Comparison of ENCODE assay signal across 8 cellular contexts in the genomic region with DNA sequence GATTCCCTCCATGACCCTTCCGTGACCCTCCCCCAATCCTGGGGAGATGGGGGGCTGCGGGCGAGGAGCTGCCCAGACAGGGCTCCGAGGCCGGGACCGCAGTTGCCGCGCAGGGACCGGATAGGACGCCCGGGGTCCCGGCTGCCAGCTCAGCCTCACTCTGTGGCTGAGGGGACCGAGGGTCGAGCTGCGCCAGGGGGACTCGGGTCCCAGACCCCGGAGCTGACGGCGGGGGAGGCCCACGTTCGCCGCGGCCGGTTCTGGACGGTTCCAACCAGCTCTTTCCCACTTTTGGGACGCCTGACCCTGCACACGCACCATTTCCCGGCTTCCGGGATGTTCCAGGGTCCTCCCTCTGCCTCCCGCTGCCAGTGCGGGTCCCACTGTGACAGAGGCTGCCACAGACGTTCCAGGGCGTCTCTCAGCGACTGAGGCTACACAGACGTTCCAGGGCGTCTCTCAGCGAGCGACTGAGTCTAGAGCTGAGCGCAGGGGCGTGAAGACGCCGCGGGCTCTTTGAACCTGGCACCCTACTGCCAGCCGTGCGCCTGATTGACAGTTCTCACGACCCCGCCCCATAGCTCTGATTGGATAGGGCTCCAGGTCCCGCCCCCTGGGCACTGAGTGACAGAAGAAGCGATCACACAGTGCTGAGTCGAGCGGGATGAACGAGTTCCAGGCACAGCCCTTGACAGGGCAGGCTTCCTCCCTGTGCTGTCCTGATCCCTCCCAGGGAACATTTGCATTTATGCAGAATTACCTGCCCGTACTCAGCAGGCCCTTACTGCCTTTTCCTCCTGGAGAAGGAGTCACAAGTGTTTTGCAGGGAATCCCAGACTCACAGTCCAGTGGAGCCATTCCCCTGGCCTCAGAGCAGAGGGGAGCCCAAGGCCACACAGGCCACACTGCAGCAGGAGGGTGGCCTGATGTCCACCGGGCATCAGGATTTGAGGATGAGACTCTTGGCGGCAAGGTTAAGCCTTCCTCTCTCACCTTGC. TPM values are rescaled to one million over a fixed set of nuclear protein-coding genes. Genes with fewer than 3 reads are reported as not detected.
DNase-seq lines count a peak whose midpoint lies in the region; ATAC-seq, FAIRE-seq and TF ChIP-seq lines count a peak whose summit lies in the region.

A gene (minus strand): TSS at position 472 of the 998 bp plus-strand sequence. CDS start 151 bp downstream, at position 321.

- ATAC-seq in GM21381 (IDR thresholded peaks at IDR 0.05; ENCODE audit: unreplicated experiment), result peak; percentile 90
- peak; percentile 99 for ATAC-seq in naive thymus-derived CD4-positive, alpha-beta T cell
- ATAC-seq in stimulated activated effector memory CD8-positive, alpha-beta T cell treated with anti-CD3 and anti-CD28 coated beads, Interleukin-12 subunit alpha, Interleukin-12 subunit beta, amount 100 ng/mL, for 72 hours, result peak; percentile 97

- peaks cover 0 to 5% (median 0%) of the 10 kb centered on the region in 3 experiments for H3K36me3 ChIP-seq in naive thymus-derived CD4-positive, alpha-beta T cell (ENCODE audit: control insufficient read depth in 2 of 3, insufficient read depth in 3 of 3, low read length in 3 of 3)

- H3K27ac Mint-ChIP-seq in activated T-helper 2 cell treated with anti-CD3 and anti-CD28 coated beads, Interferon-gamma antibody, Interleukin-2, Interleukin-4, amounts not matched to agents 10 μg/mL and 5 μg/mL and 100 μg/mL, durations not matched to agents 14 hours and 24 hours and 36 hours, result peak within 1 kb of the TSS; percentile 97
- peak within 1 kb of the TSS; percentile 92 to 99 (median 97) for H3K27ac Mint-ChIP-seq in naive thymus-derived CD4-positive, alpha-beta T cell
- H3K27ac Mint-ChIP-seq in stimulated activated effector memory CD8-positive, alpha-beta T cell treated with anti-CD3 and anti-CD28 coated beads, Interleukin-12 subunit alpha, Interleukin-12 subunit beta, amount 100 ng/mL, for 72 hours, result peak within 1 kb of the TSS; percentile 95

- peaks cover 32% of the 10 kb centered on the region for H3K4me1 Mint-ChIP-seq in activated T-helper 2 cell treated with anti-CD3 and anti-CD28 coated beads, Interferon-gamma antibody, Interleukin-2, Interleukin-4, amounts not matched to agents 10 μg/mL and 5 μg/mL and 100 μg/mL, durations not matched to agents 14 hours and 24 hours and 36 hours (ENCODE audit: low read depth)
- peaks cover 23 to 49% (median 40%) of the 10 kb centered on the region in 7 donors for H3K4me1 Mint-ChIP-seq in naive thymus-derived CD4-positive, alpha-beta T cell
- peaks cover 33% of the 10 kb centered on the region for H3K4me1 Mint-ChIP-seq in stimulated activated effector memory CD8-positive, alpha-beta T cell treated with anti-CD3 and anti-CD28 coated beads, Interleukin-12 subunit alpha, Interleukin-12 subunit beta, amount 100 ng/mL, for 72 hours

- POLR2A ChIA-PET in naive thymus-derived CD4-positive, alpha-beta T cell (lab: Charles Lee), result interaction anchor here (0.5 to 4.4 kb wide), 30 partner anchors 11 to 409 kb away, joined by 3 to 164 read pairs (median 4); a partner anchor contains a TSS

- H3K36me3 Mint-ChIP-seq in activated T-helper 2 cell treated with anti-CD3 and anti-CD28 coated beads, Interferon-gamma antibody, Interleukin-2, Interleukin-4, amounts not matched to agents 10 μg/mL and 5 μg/mL and 100 μg/mL, durations not matched to agents 14 hours and 24 hours and 36 hours (ENCODE audit: low read depth), result peaks cover 6% of the 10 kb centered on the region
- peaks cover 0 to 15% (median 3%) of the 10 kb centered on the region in 5 donors for H3K36me3 Mint-ChIP-seq in naive thymus-derived CD4-positive, alpha-beta T cell
- H3K36me3 Mint-ChIP-seq in stimulated activated effector memory CD8-positive, alpha-beta T cell treated with anti-CD3 and anti-CD28 coated beads, Interleukin-12 subunit alpha, Interleukin-12 subunit beta, amount 100 ng/mL, for 72 hours, result peaks cover 16% of the 10 kb centered on the region

- peaks cover 6% of the 10 kb centered on the region for H3K9me3 Mint-ChIP-seq in activated T-helper 2 cell treated with anti-CD3 and anti-CD28 coated beads, Interferon-gamma antibody, Interleukin-2, Interleukin-4, amounts not matched to agents 10 μg/mL and 5 μg/mL and 100 μg/mL, durations not matched to agents 14 hours and 24 hours and 36 hours
- H3K9me3 Mint-ChIP-seq in naive thymus-derived CD4-positive, alpha-beta T cell, result peaks cover 0 to 8% (median 0%) of the 10 kb centered on the region in 11 donors
- no peaks in the 10 kb centered on the region for H3K9me3 Mint-ChIP-seq in stimulated activated effector memory CD8-positive, alpha-beta T cell treated with anti-CD3 and anti-CD28 coated beads, Interleukin-12 subunit alpha, Interleukin-12 subunit beta, amount 100 ng/mL, for 72 hours

- TF ChIP-seq CTCF in fibroblast of mammary gland (conservative IDR thresholded peaks at IDR 0.05; ENCODE audit: control insufficient read depth, insufficient read depth, low read depth, low read length), result no peak

- DNase-seq in D341Med (ENCODE audit: low spot score) (peak; percentile 97), HTR-8/SVneo (ENCODE audit: insufficient read length, low spot score) (peak; percentile 97), RCC 7860 (ENCODE audit: low spot score) (peak; percentile 89), fibroblast of mammary gland (ENCODE audit: low read depth) (peak; percentile 91)
- peak; percentile 97 for DNase-seq in activated T-helper 2 cell treated with anti-CD3 and anti-CD28 coated beads, Interferon-gamma antibody, Interleukin-2, Interleukin-4, amounts not matched to agents 10 μg/mL and 5 μg/mL and 100 μg/mL, durations not matched to agents 14 hours and 24 hours and 36 hours (ENCODE audit: low spot score)
- DNase-seq in naive thymus-derived CD4-positive, alpha-beta T cell, result peak; percentile 91 to 99 (median 98)
- DNase-seq in stimulated activated effector memory CD8-positive, alpha-beta T cell treated with anti-CD3 and anti-CD28 coated beads, Interleukin-12 subunit alpha, Interleukin-12 subunit beta, amount 100 ng/mL, for 72 hours (ENCODE audit: low spot score in 2 of 2), result peak; percentile 90 to 98

- H3K27me3 Mint-ChIP-seq in activated T-helper 2 cell treated with anti-CD3 and anti-CD28 coated beads, Interferon-gamma antibody, Interleukin-2, Interleukin-4, amounts not matched to agents 10 μg/mL and 5 μg/mL and 100 μg/mL, durations not matched to agents 14 hours and 24 hours and 36 hours (ENCODE audit: low read depth), result no peaks in the 10 kb centered on the region
- no peaks in the 10 kb centered on the region for H3K27me3 Mint-ChIP-seq in naive thymus-derived CD4-positive, alpha-beta T cell

- H3K4me1 ChIP-seq in naive thymus-derived CD4-positive, alpha-beta T cell (ENCODE audit: control insufficient read depth in 2 of 2, insufficient read depth in 2 of 2, low read length in 2 of 2), result peaks cover 9 to 22% of the 10 kb centered on the region in 2 donors

- CTCF ChIA-PET in naive thymus-derived CD4-positive, alpha-beta T cell (lab: Charles Lee), result interaction anchor here (0.6 to 1.8 kb wide), 4 partner anchors 32 to 172 kb away, joined by 3 to 6 read pairs (median 5); a partner anchor contains a TSS

- no peaks in the 10 kb centered on the region for H3K27me3 ChIP-seq in naive thymus-derived CD4-positive, alpha-beta T cell (ENCODE audit: control insufficient read depth in 2 of 2, insufficient read depth in 2 of 2, low read length in 2 of 2)

- intact Hi-C loops in activated T-helper 2 cell treated with anti-CD3 and anti-CD28 coated beads, Interferon-gamma antibody, Interleukin-2, Interleukin-4, amounts not matched to agents 10 μg/mL and 5 μg/mL and 100 μg/mL, durations not matched to agents 14 hours and 24 hours and 36 hours (cut with micrococcal nuclease), result loop anchor here (1.0 to 5.0 kb wide), 4 partner anchors 39 to 219 kb away; a partner anchor contains a TSS
- intact Hi-C loops in naive thymus-derived CD4-positive, alpha-beta T cell (cut with micrococcal nuclease), result loop anchor here (1.0 to 10.0 kb wide), 16 partner anchors 31 to 334 kb away; a partner anchor contains a TSS

- peak; percentile 88 for FAIRE-seq in HTR-8/SVneo (lab: Jason Lieb, UNC)
- FAIRE-seq in RCC 7860 (lab: Jason Lieb, UNC), result peak; percentile 87

- peak within 1 kb of the TSS; percentile 87 for H3K4me3 ChIP-seq in fibroblast of mammary gland (ENCODE audit: control insufficient read depth, low read depth, low read length)
- peak within 1 kb of the TSS; percentile 61 for H3K4me3 ChIP-seq in naive thymus-derived CD4-positive, alpha-beta T cell (ENCODE audit: low read length)

- peak within 1 kb of the TSS; percentile 98 for H3K4me3 Mint-ChIP-seq in activated T-helper 2 cell treated with anti-CD3 and anti-CD28 coated beads, Interferon-gamma antibody, Interleukin-2, Interleukin-4, amounts not matched to agents 10 μg/mL and 5 μg/mL and 100 μg/mL, durations not matched to agents 14 hours and 24 hours and 36 hours (ENCODE audit: low read depth)
- H3K4me3 Mint-ChIP-seq in naive thymus-derived CD4-positive, alpha-beta T cell, result peak within 1 kb of the TSS; percentile 90 to 100 (median 96)
- H3K4me3 Mint-ChIP-seq in stimulated activated effector memory CD8-positive, alpha-beta T cell treated with anti-CD3 and anti-CD28 coated beads, Interleukin-12 subunit alpha, Interleukin-12 subunit beta, amount 100 ng/mL, for 72 hours, result peak within 1 kb of the TSS; percentile 94

- no peaks in the 10 kb centered on the region for H3K9me3 ChIP-seq in naive thymus-derived CD4-positive, alpha-beta T cell (ENCODE audit: control insufficient read depth in 2 of 3, low read length in 3 of 3)

- peak within 1 kb of the TSS; percentile 92 for H3K27ac ChIP-seq in naive thymus-derived CD4-positive, alpha-beta T cell (ENCODE audit: low read depth, low read length)

RNA-seq across cellular contexts. Expression of the gene that starts here (rescaled TPM):
- 2.3 and 4.2 TPM in 2 replicates for total RNA-seq in activated T-helper 2 cell treated with anti-CD3 and anti-CD28 coated beads, Interferon-gamma antibody, Interleukin-2, Interleukin-4, amounts not matched to agents 10 μg/mL and 5 μg/mL and 100 μg/mL, durations not matched to agents 14 hours and 24 hours and 36 hours
- total RNA-seq in naive thymus-derived CD4-positive, alpha-beta T cell, result 10 to 100 TPM in 2 of 5 experiments, 1 to 10 TPM in 3; 2.8 to 23.2 (median 6.1) TPM
- polyA plus RNA-seq in naive thymus-derived CD4-positive, alpha-beta T cell, result 1 to 10 TPM; 6.8 to 9.8 TPM

Comparison
In these comparisons a context has a peak if more than half of its experiments do, and no peak if none do; other contexts are left out.
1. Peak in every context shown above with its lines: DNase-seq, ATAC-seq, H3K4me3 ChIP-seq and H3K27ac ChIP-seq.